In genomic region chr1:159924791-159925712, GRCh38 we compare ENCODE assay signal across 8 cellular contexts. TPM values are rescaled to one million over a fixed set of nuclear protein-coding genes. Genes with fewer than 3 reads are reported as not detected.
A peak's percentile ranks its signal among the peaks of the same experiment; 100 is the strongest.
DNase-seq lines count a peak whose midpoint lies in the region; ATAC-seq and TF ChIP-seq lines count a peak whose summit lies in the region.

Gene TAGLN2 (minus strand): TSS chr1:159925507. CDS start chr1:159920509, 4,998 bp downstream.

- H3K4me3 Mint-ChIP-seq in activated CD4-positive, alpha-beta memory T cell treated with anti-CD3 and anti-CD28 coated beads, Interleukin-2, amount 10 ng/mL, durations not matched to agents 7 days and 5 days = peak within 1 kb of the TSS; percentile 100

- H3K27ac ChIP-seq in AG04450 (ENCODE audit: low read depth, low read length) (peak within 1 kb of the TSS; percentile 97), lung (ENCODE audit: low read depth in 1 of 2, low read length in 1 of 2) (peak within 1 kb of the TSS; percentile 92 to 97)

- WGBS in lung, 2 donors = 0% methylated on average over 51 to 57 of the region's 57 CpGs

- H3K36me3 Mint-ChIP-seq in activated CD4-positive, alpha-beta memory T cell treated with anti-CD3 and anti-CD28 coated beads, Interleukin-2, amount 10 ng/mL, durations not matched to agents 7 days and 5 days (ENCODE audit: low read depth) = peaks cover 40% of the 10 kb centered on the region

- H3K9me3 ChIP-seq in AG04450 (ENCODE audit: control insufficient read depth, insufficient read depth, low read length) (peaks cover 4% of the 10 kb centered on the region; the same call in 1 of the 2 replicates), lung (ENCODE audit: control insufficient read depth in 2 of 2, insufficient read depth in 1 of 2, low read length in 1 of 2) (no peaks in the 10 kb centered on the region)

- peak; percentile 69 for ATAC-seq in GM18867 (IDR thresholded peaks at IDR 0.05; ENCODE audit: unreplicated experiment)
- peak; percentile 59 for ATAC-seq in HG03097 (IDR thresholded peaks at IDR 0.05; ENCODE audit: low FRiP score, unreplicated experiment)
- ATAC-seq in lung (ENCODE audit: insufficient read depth, low FRiP score) = peak; percentile 76

- H3K4me3 ChIP-seq in AG04450 (ENCODE audit: low read depth, low read length) = peak within 1 kb of the TSS; percentile 97
- peak within 1 kb of the TSS; percentile 82 for H3K4me3 ChIP-seq in lung

- H3K27me3 ChIP-seq in AG04450 (ENCODE audit: control insufficient read depth, insufficient read depth, low read length) (no peaks in the 10 kb centered on the region), lung (ENCODE audit: control insufficient read depth, insufficient read depth) (no peaks in the 10 kb centered on the region)

- TF ChIP-seq CTCF in AG04450 (IDR thresholded peaks at IDR 0.05; ENCODE audit: low read depth, low read length) = no peak
- no peak for TF ChIP-seq CTCF in lung (IDR thresholded peaks at IDR 0.05; ENCODE audit: control extremely low read depth, extremely low read depth)

- H3K4me1 Mint-ChIP-seq in activated CD4-positive, alpha-beta memory T cell treated with anti-CD3 and anti-CD28 coated beads, Interleukin-2, amount 10 ng/mL, durations not matched to agents 7 days and 5 days = peaks cover 37% of the 10 kb centered on the region

- POLR2A ChIA-PET in AG04450 (lab: Yijun Ruan, JAX) = interaction anchor here (0.6 to 1.6 kb wide), 10 partner anchors 8 to 1893 kb away, joined by 3 to 8 read pairs (median 4); partner anchors contain the start of gene IGSF9
- POLR2A ChIA-PET in activated CD4-positive, alpha-beta memory T cell treated with anti-CD3 and anti-CD28 coated beads, Interleukin-2, amount 10 ng/mL, durations not matched to agents 7 days and 5 days (lab: Charles Lee) = interaction anchor here (0.7 to 6.2 kb wide), 24 partner anchors 9 to 1106 kb away, joined by 3 to 64 read pairs (median 6); partner anchors contain the start of genes AIM2, DCAF8, IFI16 and IGSF8

- H3K27ac Mint-ChIP-seq in activated CD4-positive, alpha-beta memory T cell treated with anti-CD3 and anti-CD28 coated beads, Interleukin-2, amount 10 ng/mL, durations not matched to agents 7 days and 5 days = peak within 1 kb of the TSS; percentile 98

- peaks cover 3 to 28% of the 10 kb centered on the region in 2 donors for H3K4me1 ChIP-seq in lung (ENCODE audit: control insufficient read depth in 2 of 2, insufficient read depth in 2 of 2, low read length in 2 of 2)

- peak; percentile 85 for DNase-seq in AG04450 (ENCODE audit: low read depth, low spot score)
- DNase-seq in NCI-H69 (lab: John Stamatoyannopoulos, UW) = peak; percentile 92
- peak; percentile 91 for DNase-seq in activated CD4-positive, alpha-beta memory T cell treated with anti-CD3 and anti-CD28 coated beads, Interleukin-2, amount 10 ng/mL, durations not matched to agents 7 days and 5 days
- DNase-seq in ecto neural progenitor cell (ENCODE audit: low spot score) = peak; percentile 92
- peak; percentile 93 for DNase-seq in lung (ENCODE audit: low spot score)
- peak; percentile 78 to 84 (median 78) for DNase-seq in stimulated activated CD4-positive, alpha-beta T cell treated with anti-CD3 and anti-CD28 coated beads, TNF-alpha, amount 100 ng/mL, for 4 hours (ENCODE audit: low read depth in 3 of 3)

- peaks cover 0 to 7% of the 10 kb centered on the region in 2 donors for H3K36me3 ChIP-seq in lung (ENCODE audit: control insufficient read depth in 2 of 2, insufficient read depth in 2 of 2, low read length in 2 of 2)

- no peaks in the 10 kb centered on the region for H3K9me3 Mint-ChIP-seq in activated CD4-positive, alpha-beta memory T cell treated with anti-CD3 and anti-CD28 coated beads, Interleukin-2, amount 10 ng/mL, durations not matched to agents 7 days and 5 days

- H3K27me3 Mint-ChIP-seq in activated CD4-positive, alpha-beta memory T cell treated with anti-CD3 and anti-CD28 coated beads, Interleukin-2, amount 10 ng/mL, durations not matched to agents 7 days and 5 days = no peaks in the 10 kb centered on the region

- CTCF ChIA-PET in AG04450 (lab: Charles Lee) = interaction anchor here (0.6 to 7.6 kb wide), 8 partner anchors 10 to 127 kb away, joined by 3 to 91 read pairs (median 3); no protein-coding TSS in a partner anchor
- CTCF ChIA-PET in activated CD4-positive, alpha-beta memory T cell treated with anti-CD3 and anti-CD28 coated beads, Interleukin-2, amount 10 ng/mL, durations not matched to agents 7 days and 5 days (lab: Charles Lee) = interaction anchor here (1.0 to 6.7 kb wide), 6 partner anchors 8 to 82 kb away, joined by 3 to 52 read pairs (median 8); no protein-coding TSS in a partner anchor

RNA-seq across cellular contexts. Expression of gene TAGLN2, which starts in this region (rescaled TPM):
- 400 and 472 TPM in 2 replicates for polyA plus RNA-seq in AG04450 (2011; rRNA removed)
- polyA minus RNA-seq in AG04450 (2011; rRNA and poly(A)+ RNA removed) = 226 and 280 TPM in 2 replicates
- 100 to 1,000 TPM; 548 to 554 TPM for total RNA-seq in activated CD4-positive, alpha-beta memory T cell treated with anti-CD3 and anti-CD28 coated beads, Interleukin-2, amount 10 ng/mL, durations not matched to agents 7 days and 5 days
- total RNA-seq in lung = 100 to 1,000 TPM; 483 to 738 TPM
- polyA plus RNA-seq in lung = 100 to 1,000 TPM; 760 to 788 TPM

Comparison
In these comparisons a context has a peak if more than half of its experiments do, and no peak if none do; other contexts are left out.
1. Peak in every context shown above with its lines: DNase-seq, ATAC-seq, H3K4me3 ChIP-seq and H3K27ac ChIP-seq.